Comparison of ENCODE assay signal across 8 cellular contexts in the genomic region with DNA sequence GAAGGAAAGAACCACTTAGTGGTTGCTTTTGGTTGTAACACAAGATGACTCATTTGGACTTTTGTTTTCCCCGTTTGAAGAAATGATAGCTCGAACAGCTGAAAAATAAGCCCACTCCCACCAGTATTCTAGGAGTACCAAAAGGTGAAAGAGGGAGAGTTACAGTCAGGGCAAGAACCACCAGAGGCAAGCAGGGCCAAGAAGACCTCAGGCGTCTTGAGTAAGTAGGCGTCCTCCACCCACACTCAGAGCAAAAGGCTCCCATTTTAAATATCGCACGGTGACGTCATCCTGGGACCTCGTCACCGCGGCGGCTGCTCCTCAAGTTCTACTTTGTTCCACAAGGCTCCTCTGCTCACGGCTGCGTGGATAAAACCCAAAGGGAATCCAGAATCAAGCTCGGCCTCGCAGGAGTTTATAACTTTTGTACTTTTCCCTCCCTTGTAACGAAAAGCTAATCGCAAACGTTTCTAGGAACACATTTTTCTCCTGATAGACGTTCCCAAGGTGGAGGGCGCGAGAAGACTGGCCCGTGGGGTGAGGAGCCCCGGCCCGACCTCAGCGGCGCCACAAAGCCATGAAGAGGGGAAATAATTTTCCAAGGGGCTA. TPM values are rescaled to one million over a fixed set of nuclear protein-coding genes. Genes with fewer than 3 reads are reported as not detected.
A peak's percentile ranks its signal among the peaks of the same experiment; 100 is the strongest.
DNase-seq lines count a peak whose midpoint lies in the region; ATAC-seq and TF ChIP-seq lines count a peak whose summit lies in the region.

No MANE protein-coding gene starts in this region.

- peak; percentile 59 for ATAC-seq in GM21381 (IDR thresholded peaks at IDR 0.05; ENCODE audit: unreplicated experiment)
- peak; percentile 77 for ATAC-seq in activated T-helper 17 cell treated with anti-CD3 and anti-CD28 coated beads, Interleukin-2, amount 50 U/mL, for 72 hours (replicated peaks)

- DNase-seq in DMS 273 treated with DMSO at 0.1 percent for 48 hours (lab: John Stamatoyannopoulos, UW): peak; percentile 32
- peak; percentile 79 for DNase-seq in HT1080 (ENCODE audit: low read depth)
- DNase-seq in Peyer's patch: peak; percentile 74 to 93 (median 81)
- DNase-seq in fibroblast of the aortic adventitia (ENCODE audit: low read depth): peak; percentile 91
- peak; percentile 80 for DNase-seq in stimulated activated naive CD4-positive, alpha-beta T cell treated with Interleukin-2 at 50 U/mL for 16 hours (lab: John Stamatoyannopoulos, UW)

- peak overlapping the region; percentile 73 to 84 (median 80) for H3K27ac ChIP-seq in Peyer's patch

- H3K27me3 Mint-ChIP-seq in activated T-helper 17 cell treated with anti-CD3 and anti-CD28 coated beads, Interleukin-2, amount 50 U/mL, for 72 hours: no peaks in the 10 kb centered on the region
- peaks cover 4% of the 10 kb centered on the region for H3K27me3 Mint-ChIP-seq in nephron (ENCODE audit: low read depth)

- H3K9me3 ChIP-seq in Peyer's patch: no peaks in the 10 kb centered on the region

- peaks cover 16% of the 10 kb centered on the region for H3K4me1 Mint-ChIP-seq in activated T-helper 17 cell treated with anti-CD3 and anti-CD28 coated beads, Interleukin-2, amount 50 U/mL, for 72 hours
- peaks cover 27% of the 10 kb centered on the region for H3K4me1 Mint-ChIP-seq in nephron

- peaks cover 0 to 11% (median 5%) of the 10 kb centered on the region in 4 donors for H3K4me1 ChIP-seq in Peyer's patch

- TF ChIP-seq CTCF in Peyer's patch (IDR thresholded peaks at IDR 0.05) (peak in 2 of 6 experiments; percentile 25 to 37), fibroblast of the aortic adventitia (IDR thresholded peaks at IDR 0.05; ENCODE audit: insufficient read depth, low read length) (no peak), nephron (IDR thresholded peaks at IDR 0.05; ENCODE audit: unreplicated experiment in 3 of 3) (no peak)

- no peaks in the 10 kb centered on the region for H3K36me3 ChIP-seq in Peyer's patch

- H3K4me3 Mint-ChIP-seq in activated T-helper 17 cell treated with anti-CD3 and anti-CD28 coated beads, Interleukin-2, amount 50 U/mL, for 72 hours: peak overlapping the region; percentile 91
- H3K4me3 Mint-ChIP-seq in nephron: peak overlapping the region; percentile 88 to 98 (median 95)

- H3K4me3 ChIP-seq in Peyer's patch (peak overlapping the region; percentile 59 to 75 (median 70)), fibroblast of the aortic adventitia (ENCODE audit: low read depth, low read length) (peak overlapping the region; percentile 83)

- H3K27ac Mint-ChIP-seq in activated T-helper 17 cell treated with anti-CD3 and anti-CD28 coated beads, Interleukin-2, amount 50 U/mL, for 72 hours: peak overlapping the region; percentile 95
- peak overlapping the region; percentile 90 to 98 (median 94) for H3K27ac Mint-ChIP-seq in nephron

- peak in 1 of 2 donors; percentile 44 for TF ChIP-seq POLR2A in Peyer's patch (IDR thresholded peaks at IDR 0.05)

- H3K27me3 ChIP-seq in Peyer's patch: no peaks in the 10 kb centered on the region

- peaks cover 53% of the 10 kb centered on the region for H3K36me3 Mint-ChIP-seq in activated T-helper 17 cell treated with anti-CD3 and anti-CD28 coated beads, Interleukin-2, amount 50 U/mL, for 72 hours (ENCODE audit: low read depth)
- H3K36me3 Mint-ChIP-seq in nephron (ENCODE audit: low read depth): peaks cover 20% of the 10 kb centered on the region

- H3K9me3 Mint-ChIP-seq in activated T-helper 17 cell treated with anti-CD3 and anti-CD28 coated beads, Interleukin-2, amount 50 U/mL, for 72 hours: no peaks in the 10 kb centered on the region
- no peaks in the 10 kb centered on the region for H3K9me3 Mint-ChIP-seq in nephron

RNA-seq across cellular contexts. Expression of gene BTG3, which starts 1.2 kb away (rescaled TPM):
- total RNA-seq in HT1080 (2014; rRNA removed; shearing (Covaris generic)): 30.0 and 32.3 TPM in 2 replicates
- 77.0 and 84.4 TPM in 2 replicates for polyA plus RNA-seq in HT1080 (2015; cell fraction: cytosol; rRNA removed)
- polyA plus RNA-seq in HT1080 (2015; cell fraction: nucleus; rRNA removed): 68.5 and 89.0 TPM in 2 replicates
- total RNA-seq in Peyer's patch (10 to 100 TPM in 3 of 4 donors, 1 to 10 TPM in 1; 9.9 to 16.5 (median 14.9) TPM), fibroblast of the aortic adventitia (ENCODE audit: low replicate concordance) (43.7 and 122 TPM in 2 replicates)
- 10 to 100 TPM; 39.8 to 64.6 TPM for total RNA-seq in activated T-helper 17 cell treated with anti-CD3 and anti-CD28 coated beads, Interleukin-2, amount 50 U/mL, for 72 hours

Comparison
In these comparisons a context has a peak if more than half of its experiments do, and no peak if none do; other contexts are left out.
1. Peak in every context shown above with its lines: DNase-seq, ATAC-seq, H3K4me3 ChIP-seq and H3K27ac ChIP-seq.
2. DNase-seq: peak in every context shown above with its lines; median percentile 91 in fibroblast of the aortic adventitia; 81 in Peyer's patch; 80 in stimulated activated naive CD4-positive, alpha-beta T cell treated with Interleukin-2 at 50 U/mL for 16 hours; 79 in HT1080; 32 in DMS 273 treated with DMSO at 0.1 percent for 48 hours.